Comparison of ENCODE assay signal across 11 cellular contexts in genomic region chr5:63217422-63217821, GRCh38.
"Had no signal": no experiment of that assay in that cellular context is flagged by ENCODE, and none has a peak within 500 bp of the region (broad histone marks: within the 10 kb centered on the region; RNA-seq: fewer than 3 reads in every experiment).

No MANE protein-coding gene starts in this region.

- H3K4me3 ChIP-seq: GM23248, GM23338, HAP-1 had no signal

- DNase-seq: GM23248, GOT3, H7, H9, HCEC 1CT, HFFc6 had no signal

- H2AFZ ChIP-seq: GM23248, GM23338 had no signal

- H3K27ac ChIP-seq: GM23248 had no signal

- H3K36me3 ChIP-seq: HAP-1 had no signal

- FAIRE-seq: H1, H54 had no signal

- H3K4me1 ChIP-seq: HAP-1 had no signal

- H3K9ac ChIP-seq: GM23248 had no signal

- H3K4me2 ChIP-seq: GM23338 had no signal

- H3K9me3 ChIP-seq: HAP-1 had no signal

- ATAC-seq: GM23338, HCT116 had no signal
